ENCODE assay signal across 21 cellular contexts in the genomic region with DNA sequence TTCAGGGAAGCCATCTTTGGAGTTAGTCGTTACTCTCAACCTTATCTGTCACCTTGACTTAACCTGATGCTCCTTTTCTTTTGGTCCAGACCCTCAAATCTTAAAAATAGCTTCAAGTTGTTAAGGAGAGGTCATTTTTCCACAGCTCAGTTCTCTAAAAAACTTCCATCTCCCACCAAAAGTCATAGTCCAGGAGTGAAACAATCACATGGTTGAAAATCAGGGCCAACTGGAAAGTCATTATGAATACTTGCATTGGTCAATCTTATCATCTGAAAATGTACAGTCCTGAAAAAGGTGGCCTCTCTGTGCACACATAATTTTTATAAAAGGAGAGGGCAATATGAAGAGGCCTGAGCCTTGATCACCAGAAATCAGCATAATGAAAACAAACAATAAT.
"Had no signal": no experiment of that assay in that cellular context is flagged by ENCODE, and none has a peak within 500 bp of the region (broad histone marks: within the 10 kb centered on the region; RNA-seq: fewer than 3 reads in every experiment).

No MANE protein-coding gene starts in this region.

- H3K27ac ChIP-seq: adrenal gland, colonic mucosa, dorsolateral prefrontal cortex, esophagus squamous epithelium, testis, uterus had no signal

- H3K9me3 Mint-ChIP-seq: activated CD4-positive, alpha-beta memory T cell treated with anti-CD3 and anti-CD28 coated beads for 36 hours; activated naive CD4-positive, alpha-beta T cell treated with anti-CD3 and anti-CD28 coated beads, Interleukin-2, amount 50 U/mL, for 24 hours; activated T-helper 1 cell treated with anti-CD3 and anti-CD28 coated beads, Interleukin-12 subunit alpha, Interleukin-12 subunit beta, Interleukin-2, Interleukin-4 antibody, amounts not matched to agents 30 ng/mL and 10 ng/mL and 1 ng/mL, durations not matched to agents 14 hours and 24 hours and 36 hours; memory B cell; nephron progenitor cell had no signal

- H3K27me3 ChIP-seq: adrenal gland, colonic mucosa, dorsolateral prefrontal cortex, esophagus squamous epithelium, heart right ventricle, testis, uterus had no signal

- H3K36me3 Mint-ChIP-seq: activated CD4-positive, alpha-beta memory T cell treated with anti-CD3 and anti-CD28 coated beads for 36 hours; activated naive CD4-positive, alpha-beta T cell treated with anti-CD3 and anti-CD28 coated beads, Interleukin-2, amount 50 U/mL, for 24 hours; memory B cell had no signal

- H3K27ac Mint-ChIP-seq: activated CD4-positive, alpha-beta memory T cell treated with anti-CD3 and anti-CD28 coated beads for 36 hours; activated T-helper 1 cell treated with anti-CD3 and anti-CD28 coated beads, Interleukin-12 subunit alpha, Interleukin-12 subunit beta, Interleukin-2, Interleukin-4 antibody, amounts not matched to agents 30 ng/mL and 10 ng/mL and 1 ng/mL, durations not matched to agents 14 hours and 24 hours and 36 hours; memory B cell; nephron progenitor cell had no signal

- H3K4me3 Mint-ChIP-seq: activated CD4-positive, alpha-beta memory T cell treated with anti-CD3 and anti-CD28 coated beads for 36 hours; activated naive CD4-positive, alpha-beta T cell treated with anti-CD3 and anti-CD28 coated beads, Interleukin-2, amount 50 U/mL, for 24 hours; activated T-helper 1 cell treated with anti-CD3 and anti-CD28 coated beads, Interleukin-12 subunit alpha, Interleukin-12 subunit beta, Interleukin-2, Interleukin-4 antibody, amounts not matched to agents 30 ng/mL and 10 ng/mL and 1 ng/mL, durations not matched to agents 14 hours and 24 hours and 36 hours; memory B cell; nephron progenitor cell had no signal

- H3K36me3 ChIP-seq: adrenal gland, colonic mucosa, esophagus squamous epithelium, heart right ventricle, uterus had no signal

- H3K4me1 ChIP-seq: adrenal gland, testis, uterus had no signal

- H3K9me3 ChIP-seq: adrenal gland, colonic mucosa, esophagus squamous epithelium, heart right ventricle, testis, uterus had no signal

- H3K27me3 Mint-ChIP-seq: activated CD4-positive, alpha-beta memory T cell treated with anti-CD3 and anti-CD28 coated beads for 36 hours; activated naive CD4-positive, alpha-beta T cell treated with anti-CD3 and anti-CD28 coated beads, Interleukin-2, amount 50 U/mL, for 24 hours; memory B cell had no signal

- DNase-seq: activated CD4-positive, alpha-beta memory T cell treated with anti-CD3 and anti-CD28 coated beads for 36 hours; activated CD4-positive, alpha-beta T cell treated with anti-CD3 and anti-CD28 coated beads for 48 hours; activated gamma-delta T cell; adrenal gland; central memory CD4-positive, alpha-beta T cell; colonic mucosa; dorsolateral prefrontal cortex; esophagus squamous epithelium; heart right ventricle; left colon; nephron progenitor cell; nucleus accumbens; posterior cingulate gyrus; stimulated activated CD4-positive, alpha-beta T cell treated with anti-CD3 and anti-CD28 coated beads, Interleukin-2, amount 100 ng/mL, for 48 hours; stimulated activated CD8-positive, alpha-beta memory T cell treated with anti-CD3 and anti-CD28 coated beads, Interleukin-4, amount 100 ng/mL, for 48 hours; stimulated activated naive CD4-positive, alpha-beta T cell; uterus had no signal

- H3K4me3 ChIP-seq: adrenal gland, colonic mucosa, dorsolateral prefrontal cortex, esophagus squamous epithelium, uterus had no signal

- ATAC-seq: left colon had no signal
